In genomic region chr2:197255550-197255949, GRCh38 we compare ENCODE assay signal across 8 cellular contexts. TPM values are rescaled to one million over a fixed set of nuclear protein-coding genes. Genes with fewer than 3 reads are reported as not detected.
DNase-seq lines count a peak whose midpoint lies in the region; ATAC-seq and TF ChIP-seq lines count a peak whose summit lies in the region.

No MANE protein-coding gene starts in this region.

- H3K4me1 ChIP-seq in OCI-LY3 (ENCODE audit: low read length) (peaks cover 47% of the 10 kb centered on the region), gastrocnemius medialis (no peaks in the 10 kb centered on the region)

- no peaks in the 10 kb centered on the region for H3K9me3 Mint-ChIP-seq in activated T-helper 17 cell treated with anti-CD3 and anti-CD28 coated beads, Interleukin-2, amount 50 U/mL, for 72 hours

- peak overlapping the region; percentile 99 for H3K27ac Mint-ChIP-seq in activated T-helper 17 cell treated with anti-CD3 and anti-CD28 coated beads, Interleukin-2, amount 50 U/mL, for 72 hours

- H2AFZ ChIP-seq in OCI-LY3 (ENCODE audit: low read depth, low read length) = no peak overlapping the region; the same call in 1 of the 2 replicates

- H3K4me3 ChIP-seq in OCI-LY3 (ENCODE audit: low read length) = peak overlapping the region; percentile 59
- no peak overlapping the region for H3K4me3 ChIP-seq in gastrocnemius medialis

- H3K79me2 ChIP-seq in OCI-LY3 (ENCODE audit: low read length) = peaks cover 19% of the 10 kb centered on the region

- no peaks in the 10 kb centered on the region for H3K27me3 Mint-ChIP-seq in activated T-helper 17 cell treated with anti-CD3 and anti-CD28 coated beads, Interleukin-2, amount 50 U/mL, for 72 hours

- H3K9me3 ChIP-seq in OCI-LY3 (ENCODE audit: insufficient read depth, low read length) (no peaks in the 10 kb centered on the region), gastrocnemius medialis (no peaks in the 10 kb centered on the region)

- H3K36me3 ChIP-seq in OCI-LY3 (replicated peaks; ENCODE audit: low read depth, low read length) (no peaks in the 10 kb centered on the region), gastrocnemius medialis (no peaks in the 10 kb centered on the region)

- H3K9ac ChIP-seq in OCI-LY3 (ENCODE audit: low read length) = peak overlapping the region; percentile 59

- peak; percentile 93 for DNase-seq in cardiac septum (ENCODE audit: low spot score)
- peak; percentile 24 to 35 for DNase-seq in gastrocnemius medialis
- no peak for DNase-seq in SW480 (ENCODE audit: low spot score)
- DNase-seq in kidney tubule cell (ENCODE audit: low spot score) = no peak

- peaks cover 59% of the 10 kb centered on the region for H3K4me1 Mint-ChIP-seq in activated T-helper 17 cell treated with anti-CD3 and anti-CD28 coated beads, Interleukin-2, amount 50 U/mL, for 72 hours

- in situ Hi-C loops in gastrocnemius medialis (cut with MboI; ENCODE audit: low sequenced_read_pairs in 4 of 4) = no loop called here

- H3K27ac ChIP-seq in OCI-LY3 (ENCODE audit: low read length) (peak overlapping the region; percentile 83), gastrocnemius medialis (peak overlapping the region in 2 of 4 donors; percentile 5 to 6)

- H3K4me2 ChIP-seq in OCI-LY3 (ENCODE audit: low read length) = peak overlapping the region; percentile 71

- TF ChIP-seq CTCF in OCI-LY3 (IDR thresholded peaks at IDR 0.05; ENCODE audit: low read depth, low read length) = no peak
- TF ChIP-seq CTCF in gastrocnemius medialis (IDR thresholded peaks at IDR 0.05 in 4 of 5, conservative IDR thresholded peaks at IDR 0.05 in 1 of 5) = no peak

- intact Hi-C loops in cardiac septum (cut with DNase I) = no loop called here
- intact Hi-C loops in gastrocnemius medialis (cut with DNase I; ENCODE audit: low total_unique reads) = no loop called here

- peak; percentile 96 for ATAC-seq in HG02798 (IDR thresholded peaks at IDR 0.05; ENCODE audit: poor library complexity, unreplicated experiment)
- peak; percentile 92 for ATAC-seq in activated T-helper 17 cell treated with anti-CD3 and anti-CD28 coated beads, Interleukin-2, amount 50 U/mL, for 72 hours (replicated peaks)
- ATAC-seq in gastrocnemius medialis = peak in 1 of 2 donors; percentile 41

- H3K36me3 Mint-ChIP-seq in activated T-helper 17 cell treated with anti-CD3 and anti-CD28 coated beads, Interleukin-2, amount 50 U/mL, for 72 hours (ENCODE audit: low read depth) = peaks cover 13% of the 10 kb centered on the region

- H3K4me3 Mint-ChIP-seq in activated T-helper 17 cell treated with anti-CD3 and anti-CD28 coated beads, Interleukin-2, amount 50 U/mL, for 72 hours = peak overlapping the region; percentile 97

- H3K27me3 ChIP-seq in OCI-LY3 (ENCODE audit: low read depth, low read length) = no peaks in the 10 kb centered on the region
- H3K27me3 ChIP-seq in gastrocnemius medialis = no peaks in the 10 kb centered on the region

- no peaks in the 10 kb centered on the region for H4K20me1 ChIP-seq in OCI-LY3 (ENCODE audit: insufficient read depth, low read length)

- TF ChIP-seq POLR2A in GM15510 (IDR thresholded peaks at IDR 0.05; ENCODE audit: borderline replicate concordance, extremely low read depth, insufficient read length) (peak; percentile 82), gastrocnemius medialis (IDR thresholded peaks at IDR 0.05) (no peak)

RNA-seq across cellular contexts. Expression of gene ANKRD44, which starts 55.0 kb away (rescaled TPM):
- total RNA-seq in activated T-helper 17 cell treated with anti-CD3 and anti-CD28 coated beads, Interleukin-2, amount 50 U/mL, for 72 hours = 100 to 1,000 TPM; 131 to 154 TPM
- 6.4 TPM for total RNA-seq in cardiac septum
- 1 to 10 TPM; 1.8 to 6.3 (median 3.0) TPM for total RNA-seq in gastrocnemius medialis

Comparison
In these comparisons a context has a peak if more than half of its experiments do, and no peak if none do; other contexts are left out.
1. DNase-seq: peak in cardiac septum (single experiment) and gastrocnemius medialis (2 of 2); none in SW480 (single experiment) and kidney tubule cell (single experiment).
2. RNA of gene ANKRD44, which starts 55.0 kb away (total RNA-seq): 131 to 154 TPM in activated T-helper 17 cell treated with anti-CD3 and anti-CD28 coated beads, Interleukin-2, amount 50 U/mL, for 72 hours; 6.4 TPM in cardiac septum (single experiment) and 1.8 to 6.3 TPM in gastrocnemius medialis; every median in the first group is over 10 times any median in the second.